Comparison of ENCODE assay signal across 16 cellular contexts in the genomic region with DNA sequence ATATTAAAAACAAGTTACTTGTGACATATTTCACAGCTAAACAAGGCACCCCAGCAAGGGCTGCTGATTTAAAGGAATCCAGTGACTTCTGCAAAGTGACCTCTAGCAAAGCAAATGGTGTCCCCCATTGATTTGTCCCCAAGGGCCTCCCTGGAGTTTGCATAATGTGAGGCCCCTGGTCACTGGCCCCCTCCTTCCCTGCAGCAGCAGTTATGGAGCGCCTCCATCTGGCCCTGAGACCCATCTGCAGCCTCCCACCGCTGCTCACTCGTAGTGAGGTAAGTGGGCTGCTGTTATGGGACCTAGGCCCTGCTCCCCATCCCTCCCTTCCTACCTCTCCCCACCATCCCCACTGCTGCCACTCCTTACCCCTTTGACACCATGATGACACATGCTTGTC. TPM values are rescaled to one million over a fixed set of nuclear protein-coding genes. Genes with fewer than 3 reads are reported as not detected.
DNase-seq lines count a peak whose midpoint lies in the region; ATAC-seq, FAIRE-seq and TF ChIP-seq lines count a peak whose summit lies in the region.
"Had no signal": no experiment of that assay in that cellular context is flagged by ENCODE, and none has a peak within 500 bp of the region (broad histone marks: within the 10 kb centered on the region; RNA-seq: fewer than 3 reads in every experiment).

No MANE protein-coding gene starts in this region.

- H3K9me3 Mint-ChIP-seq in neural progenitor cell = no peaks in the 10 kb centered on the region
- H3K9me3 Mint-ChIP-seq: memory B cell; T-helper 2 cell treated with Interferon-gamma antibody and Interleukin-4, amounts not matched to agents 5 μg/mL and 100 μg/mL, for 36 hours had no signal

- no peaks in the 10 kb centered on the region for H3K9me1 ChIP-seq in IMR-90 (ENCODE audit: insufficient read depth, low read length)

- H4K91ac ChIP-seq in IMR-90 (ENCODE audit: insufficient read depth, low read depth, low read length) = no peak overlapping the region

- H2AFZ ChIP-seq in IMR-90 (replicated peaks; ENCODE audit: low read length, poor library complexity) (no peak overlapping the region), neural progenitor cell (replicated peaks) (no peak overlapping the region)

- no peak overlapping the region for H2BK15ac ChIP-seq in IMR-90 (ENCODE audit: low read depth, low read length)

- H3K4me3 ChIP-seq in IMR-90 (ENCODE audit: insufficient read depth, low read depth, low read length) (no peak overlapping the region), bronchial epithelial cell (ENCODE audit: low read depth, low read length) (no peak overlapping the region), neural progenitor cell (no peak overlapping the region)
- H3K4me3 ChIP-seq: A549, psoas muscle had no signal

- no peaks in the 10 kb centered on the region for H3K79me1 ChIP-seq in IMR-90 (ENCODE audit: low read depth in 1 of 2, low read length in 2 of 2)

- H4K20me1 ChIP-seq in IMR-90 (ENCODE audit: insufficient read depth, low read length) (no peaks in the 10 kb centered on the region), neural progenitor cell (ENCODE audit: low read depth) (peaks cover 10% of the 10 kb centered on the region)

- H3K36me3 Mint-ChIP-seq in neural progenitor cell = no peaks in the 10 kb centered on the region
- H3K36me3 Mint-ChIP-seq: activated CD8-positive, alpha-beta memory T cell treated with anti-CD3 and anti-CD28 coated beads, Interleukin-2, amount 10 ng/mL, durations not matched to agents 7 days and 5 days had no signal

- peak; percentile 32 for TF ChIP-seq RAD21 in IMR-90 (IDR thresholded peaks at IDR 0.05; ENCODE audit: low read length)

- no peak overlapping the region for H2BK120ac ChIP-seq in IMR-90 (ENCODE audit: low read depth, low read length)

- no peak overlapping the region for H3K27ac ChIP-seq in IMR-90 (ENCODE audit: insufficient read depth, low read length)
- no peak overlapping the region for H3K27ac ChIP-seq in neural progenitor cell
- H3K27ac ChIP-seq: A549, psoas muscle had no signal

- no peak for TF ChIP-seq POLR2A in IMR-90 (IDR thresholded peaks at IDR 0.05; ENCODE audit: low read depth, low read length)

- peak; percentile 16 for DNase-seq in NCI-H2227 (lab: John Stamatoyannopoulos, UW; ENCODE audit: unreplicated experiment)
- no peak for DNase-seq in NCI-H2227 treated with DMSO at 0.1 percent for 48 hours (lab: John Stamatoyannopoulos, UW)
- DNase-seq in IMR-90 = no peak
- no peak for DNase-seq in bronchial epithelial cell (ENCODE audit: low read depth)
- peak; percentile 73 for DNase-seq in neural progenitor cell (ENCODE audit: low spot score)
- no peak for DNase-seq in left lobe of liver (ENCODE audit: low spot score)
- no peak for DNase-seq in left colon
- DNase-seq: activated CD8-positive, alpha-beta memory T cell treated with anti-CD3 and anti-CD28 coated beads, Interleukin-2, amount 10 ng/mL, durations not matched to agents 7 days and 5 days; hypothalamus; NCI-H1694; psoas muscle; substantia nigra had no signal

- no peak overlapping the region for H4K5ac ChIP-seq in IMR-90 (ENCODE audit: low read depth, low read length)

- H2AK5ac ChIP-seq in IMR-90 (ENCODE audit: low read depth, low read length) = no peak overlapping the region

- no peak overlapping the region for H2BK20ac ChIP-seq in IMR-90 (ENCODE audit: low read depth, low read length)

- H2BK5ac ChIP-seq in IMR-90 (ENCODE audit: low read depth, low read length, poor library complexity, severe bottlenecking) = no peak overlapping the region

- no peak for ATAC-seq in IMR-90 (ENCODE audit: low read depth)
- no peak for ATAC-seq in HG03039 (IDR thresholded peaks at IDR 0.05; ENCODE audit: unreplicated experiment)
- no peak for ATAC-seq in left lobe of liver
- ATAC-seq in left colon = no peak
- ATAC-seq: A549; activated CD8-positive, alpha-beta memory T cell treated with anti-CD3 and anti-CD28 coated beads, Interleukin-2, amount 10 ng/mL, durations not matched to agents 7 days and 5 days; psoas muscle had no signal

- H3K4me1 ChIP-seq in IMR-90 (ENCODE audit: control insufficient read depth, insufficient read depth, low read length) (peaks cover 4% of the 10 kb centered on the region; the same call in 1 of the 2 replicates), neural progenitor cell (peaks cover 4% of the 10 kb centered on the region)

- H3K18ac ChIP-seq in IMR-90 (ENCODE audit: low read depth, low read length) = no peak overlapping the region

- in situ Hi-C loops in IMR-90 (cut with MboI; ENCODE audit: low sequenced_read_pairs) = no loop called here

- H3K9ac ChIP-seq in IMR-90 (ENCODE audit: low read depth, low read length) (no peak overlapping the region), neural progenitor cell (no peak overlapping the region)

- peaks cover 12% of the 10 kb centered on the region for H3K4me1 Mint-ChIP-seq in neural progenitor cell

- no peak for FAIRE-seq in bronchial epithelial cell (lab: Jason Lieb, UNC)
- FAIRE-seq: A549 had no signal

- H3F3A ChIP-seq in neural progenitor cell (ENCODE audit: low read depth) = peaks cover 5% of the 10 kb centered on the region

- no peak overlapping the region for H3K14ac ChIP-seq in IMR-90 (replicated peaks; ENCODE audit: low read depth, low read length)

- no peak overlapping the region for H3K4ac ChIP-seq in IMR-90 (ENCODE audit: low read depth, low read length)

- BruUV-seq in IMR-90 (replicated peaks; lab: Mats Ljungman, UMichigan) = no TSS peak

- H3K56ac ChIP-seq in IMR-90 (ENCODE audit: extremely low read depth, insufficient read depth, low read length) = no peak overlapping the region

- no CpG with 5 or more reads among the region's 3 CpGs for WGBS in IMR-90 (ENCODE audit: extremely low coverage in 2 of 2, insufficient read length in 1 of 2), 2 experiments

- peaks cover 4% of the 10 kb centered on the region for H3K27me3 Mint-ChIP-seq in neural progenitor cell (ENCODE audit: insufficient read depth, low read depth)
- H3K27me3 Mint-ChIP-seq: activated CD8-positive, alpha-beta memory T cell treated with anti-CD3 and anti-CD28 coated beads, Interleukin-2, amount 10 ng/mL, durations not matched to agents 7 days and 5 days; memory B cell had no signal

- no peak overlapping the region for H3K4me3 Mint-ChIP-seq in neural progenitor cell
- H3K4me3 Mint-ChIP-seq: activated CD8-positive, alpha-beta memory T cell treated with anti-CD3 and anti-CD28 coated beads, Interleukin-2, amount 10 ng/mL, durations not matched to agents 7 days and 5 days; memory B cell; T-helper 2 cell treated with Interferon-gamma antibody and Interleukin-4, amounts not matched to agents 5 μg/mL and 100 μg/mL, for 36 hours had no signal

- H3K27ac Mint-ChIP-seq in neural progenitor cell = no peak overlapping the region
- H3K27ac Mint-ChIP-seq: activated CD8-positive, alpha-beta memory T cell treated with anti-CD3 and anti-CD28 coated beads, Interleukin-2, amount 10 ng/mL, durations not matched to agents 7 days and 5 days; memory B cell; T-helper 2 cell treated with Interferon-gamma antibody and Interleukin-4, amounts not matched to agents 5 μg/mL and 100 μg/mL, for 36 hours had no signal

- no peaks in the 10 kb centered on the region for H3K79me2 ChIP-seq in neural progenitor cell (ENCODE audit: low read depth)

- no peak overlapping the region for H3K4me2 ChIP-seq in IMR-90 (ENCODE audit: low read depth, low read length)
- no peak overlapping the region for H3K4me2 ChIP-seq in neural progenitor cell
- H3K4me2 ChIP-seq: A549 had no signal

- no peaks in the 10 kb centered on the region for H3K9me3 ChIP-seq in IMR-90 (ENCODE audit: control insufficient read depth, insufficient read depth, low read length)
- no peaks in the 10 kb centered on the region for H3K9me3 ChIP-seq in neural progenitor cell (ENCODE audit: low read depth)
- H3K9me3 ChIP-seq: A549, psoas muscle had no signal

- POLR2A ChIA-PET in IMR-90 (lab: Charles Lee; ENCODE audit: unreplicated experiment) = no interaction called here

- H3K36me3 ChIP-seq in IMR-90 (ENCODE audit: control insufficient read depth, insufficient read depth, low read length) (no peaks in the 10 kb centered on the region), bronchial epithelial cell (ENCODE audit: control insufficient read depth, insufficient read depth, low read length) (no peaks in the 10 kb centered on the region), neural progenitor cell (no peaks in the 10 kb centered on the region)

- TF ChIP-seq CTCF in IMR-90 (conservative IDR thresholded peaks at IDR 0.05; ENCODE audit: low read depth, low read length) (0 out of 2 replicates have a peak, but pooled peaks have one; percentile 22), bronchial epithelial cell (IDR thresholded peaks at IDR 0.05; ENCODE audit: insufficient read depth, low read length, severe bottlenecking) (peak; percentile 2), neural progenitor cell (IDR thresholded peaks at IDR 0.05) (peak; percentile 66)

- dilution Hi-C loops in IMR-90 (cut with HindIII; ENCODE audit: low sequenced_read_pairs, unreplicated experiment) = no loop called here

- no peak overlapping the region for H2AK9ac ChIP-seq in IMR-90 (replicated peaks; ENCODE audit: low read depth, low read length, poor library complexity)

- intact Hi-C loops in IMR-90 (cut with micrococcal nuclease) (loop anchor here (5.0 kb wide), 1 partner anchor 529 kb away; no protein-coding TSS in a partner anchor), left colon (cut with DNase I, micrococcal nuclease) (loop anchor here (5.0 to 10.0 kb wide), 4 partner anchors 102 to 234 kb away; a partner anchor contains a TSS)

- H4K8ac ChIP-seq in IMR-90 (ENCODE audit: low read depth in 2 of 2, low read length in 2 of 2) = no peak overlapping the region

- H3K23ac ChIP-seq in IMR-90 (ENCODE audit: low read depth, low read length) = no peak overlapping the region

- H3K27me3 ChIP-seq in IMR-90 (ENCODE audit: control insufficient read depth, insufficient read depth, low read length) (peaks cover 5% of the 10 kb centered on the region), bronchial epithelial cell (ENCODE audit: control insufficient read depth, insufficient read depth, low read length) (peaks cover 4% of the 10 kb centered on the region), neural progenitor cell (peaks cover 16% of the 10 kb centered on the region)

- CTCF ChIA-PET in IMR-90 (lab: Yijun Ruan, JAX) = interaction anchor here (3.9 kb wide), 1 partner anchor 108 kb away, joined by 23 read pairs; no protein-coding TSS in a partner anchor

RNA-seq across cellular contexts. Expression of a gene that starts 19.6 kb away (rescaled TPM):
- total RNA-seq in IMR-90 (2012; rRNA removed) (9.7 and 10.3 TPM in 2 replicates), bronchial epithelial cell (4.2 and 6.3 TPM in 2 replicates), neural progenitor cell (ENCODE audit: low replicate concordance) (9.0 and 12.3 TPM in 2 replicates), left lobe of liver (17.7 TPM), left colon (10 to 100 TPM; 26.4 to 35.2 TPM)
- polyA plus RNA-seq in IMR-90 (2012; rRNA removed) = 16.5 and 19.1 TPM in 2 replicates
- 6.2 and 9.4 TPM in 2 replicates for polyA plus RNA-seq in IMR-90 (2012; cell fraction: cytosol; rRNA removed)
- 27.4 and 28.6 TPM in 2 replicates for polyA plus RNA-seq in IMR-90 (2012; cell fraction: nucleus; rRNA removed; ENCODE audit: low replicate concordance)

RNA-seq across cellular contexts. Expression of a gene that starts 24.2 kb away (rescaled TPM):
- total RNA-seq in IMR-90 (2012; rRNA removed) = not detected in 2 replicates
- not detected in 2 replicates for polyA plus RNA-seq in IMR-90 (2012; rRNA removed)
- polyA plus RNA-seq in IMR-90 (2012; cell fraction: cytosol; rRNA removed) = not detected in 2 replicates
- not detected in 2 replicates for polyA plus RNA-seq in IMR-90 (2012; cell fraction: nucleus; rRNA removed; ENCODE audit: low replicate concordance)
- not detected in 2 replicates for total RNA-seq in bronchial epithelial cell
- 0.15 TPM in 1 of 2 replicates, not detected in the other for total RNA-seq in neural progenitor cell (ENCODE audit: low replicate concordance)
- not detected for total RNA-seq in left lobe of liver
- not detected for total RNA-seq in left colon
- polyA plus RNA-seq: A549 had no signal

Comparison
In these comparisons a context has a peak if more than half of its experiments do, and no peak if none do; other contexts are left out.
1. DNase-seq: peak in NCI-H2227 (single experiment) and neural progenitor cell (single experiment); none in NCI-H2227 treated with DMSO at 0.1 percent for 48 hours (single experiment), IMR-90 (single experiment), bronchial epithelial cell (single experiment), left lobe of liver (single experiment) and left colon (0 of 2).
2. CTCF ChIP-seq: peak in every context shown above with its lines; median percentile 66 in neural progenitor cell; 22 in IMR-90; 2 in bronchial epithelial cell.